18 cellular contexts compared by ENCODE assay signal in genomic region chr10:127458171-127458810, GRCh38.
DNase-seq lines count a peak whose midpoint lies in the region; ATAC-seq and TF ChIP-seq lines count a peak whose summit lies in the region.
"Had no signal": no experiment of that assay in that cellular context is flagged by ENCODE, and none has a peak within 500 bp of the region (broad histone marks: within the 10 kb centered on the region; RNA-seq: fewer than 3 reads in every experiment).

No MANE protein-coding gene starts in this region.

- peaks cover 6% of the 10 kb centered on the region for H3K27me3 Mint-ChIP-seq in nephron progenitor cell (ENCODE audit: low read depth, poor library complexity)
- peaks cover under 1% of the 10 kb centered on the region for H3K27me3 Mint-ChIP-seq in progenitor cell of endocrine pancreas
- H3K27me3 Mint-ChIP-seq: B cell; CD4-positive, CD25-positive, alpha-beta regulatory T cell had no signal

- intact Hi-C loops in Panc1 (cut with micrococcal nuclease; ENCODE audit: unreplicated experiment) = no loop called here

- H3K9me3 Mint-ChIP-seq in nephron progenitor cell (peaks cover 28% of the 10 kb centered on the region), progenitor cell of endocrine pancreas (ENCODE audit: low read depth) (peaks cover 16% of the 10 kb centered on the region)

- H3K4me3 ChIP-seq in Panc1 (ENCODE audit: low read depth in 2 of 2, low read length in 2 of 2) = no peak overlapping the region
- H3K4me3 ChIP-seq: BLaER1 had no signal

- H3K4me1 ChIP-seq in Panc1 (ENCODE audit: control insufficient read depth, insufficient read depth, low read length) = no peaks in the 10 kb centered on the region
- H3K4me1 ChIP-seq: BLaER1 had no signal

- H3K9me3 ChIP-seq in Panc1 (ENCODE audit: control insufficient read depth, insufficient read depth, low read depth, low read length) = 0 out of 2 replicates have a peak, but pooled peaks cover 2% of the 10 kb centered on the region
- H3K9me3 ChIP-seq: Caco-2 had no signal

- H3K36me3 ChIP-seq in Panc1 (ENCODE audit: control insufficient read depth, insufficient read depth, low read length) = no peaks in the 10 kb centered on the region
- H3K36me3 ChIP-seq: BLaER1 had no signal

- POLR2A ChIA-PET in Panc1 (lab: Charles Lee) = no interaction called here

- peak; percentile 34; the same call in 1 of the 2 replicates for ATAC-seq in Panc1
- ATAC-seq in GM18519 (IDR thresholded peaks at IDR 0.05; ENCODE audit: low FRiP score, unreplicated experiment) = no peak
- ATAC-seq: CD8-positive, alpha-beta T cell had no signal

- no TSS peak for BruUV-seq in Panc1 (replicated peaks; lab: Mats Ljungman, UMichigan)

- TF ChIP-seq CTCF in Panc1 (IDR thresholded peaks at IDR 0.05) (no peak), nephron progenitor cell (IDR thresholded peaks at IDR 0.05) (no peak), progenitor cell of endocrine pancreas (IDR thresholded peaks at IDR 0.05; ENCODE audit: unreplicated experiment) (no peak)

- H3K36me3 Mint-ChIP-seq in nephron progenitor cell (ENCODE audit: low read depth) = peaks cover 12% of the 10 kb centered on the region
- H3K36me3 Mint-ChIP-seq in progenitor cell of endocrine pancreas (ENCODE audit: insufficient read depth) = peaks cover 4% of the 10 kb centered on the region
- H3K36me3 Mint-ChIP-seq: CD4-positive, CD25-positive, alpha-beta regulatory T cell; CD8-positive, alpha-beta T cell had no signal

- H3K27ac Mint-ChIP-seq in nephron progenitor cell (peak overlapping the region; percentile 52), progenitor cell of endocrine pancreas (peak overlapping the region; percentile 35)
- H3K27ac Mint-ChIP-seq: B cell; CD4-positive, CD25-positive, alpha-beta regulatory T cell; CD8-positive, alpha-beta T cell had no signal

- in situ Hi-C loops in Panc1 (cut with HindIII; ENCODE audit: low pct_unique_long_range_greater_than_20kb, low sequenced_read_pairs) = no loop called here

- H3K27me3 ChIP-seq in Panc1 (ENCODE audit: control insufficient read depth, insufficient read depth, low read length) = peaks cover 3% of the 10 kb centered on the region; the same call in 1 of the 2 replicates
- H3K27me3 ChIP-seq: BLaER1 had no signal

- DNase-seq in Ammon's horn (ENCODE audit: low spot score) (peak; percentile 20), Panc1 (ENCODE audit: low read depth, low spot score) (no peak), nephron progenitor cell (no peak), progenitor cell of endocrine pancreas (ENCODE audit: low spot score, unreplicated experiment) (no peak)
- DNase-seq in activated naive CD4-positive, alpha-beta T cell (lab: John Stamatoyannopoulos, UW) = no peak
- no peak for DNase-seq in activated CD4-positive, alpha-beta T cell treated with anti-CD3 and anti-CD28 coated beads for 1 hour
- DNase-seq: Caco-2; CD4-positive, CD25-positive, alpha-beta regulatory T cell; CD8-positive, alpha-beta T cell; DMS153; DND-41; GOT3; H7; HCEC 1CT had no signal

- CTCF ChIA-PET in Panc1 (lab: Charles Lee) = no interaction called here

- H3K4me3 Mint-ChIP-seq in nephron progenitor cell (no peak overlapping the region), progenitor cell of endocrine pancreas (ENCODE audit: low read depth) (no peak overlapping the region)
- H3K4me3 Mint-ChIP-seq: B cell; CD4-positive, CD25-positive, alpha-beta regulatory T cell; CD8-positive, alpha-beta T cell had no signal

- peaks cover 5% of the 10 kb centered on the region for H3K4me1 Mint-ChIP-seq in nephron progenitor cell
- H3K4me1 Mint-ChIP-seq in progenitor cell of endocrine pancreas (ENCODE audit: low read depth) = peaks cover 1% of the 10 kb centered on the region
- H3K4me1 Mint-ChIP-seq: B cell; CD4-positive, CD25-positive, alpha-beta regulatory T cell had no signal

- no peak overlapping the region for H3K27ac ChIP-seq in Panc1 (ENCODE audit: low read length)
- H3K27ac ChIP-seq: BLaER1, C4-2B had no signal
